Comparison of ENCODE assay signal across 1 cellular context in the genomic region with DNA sequence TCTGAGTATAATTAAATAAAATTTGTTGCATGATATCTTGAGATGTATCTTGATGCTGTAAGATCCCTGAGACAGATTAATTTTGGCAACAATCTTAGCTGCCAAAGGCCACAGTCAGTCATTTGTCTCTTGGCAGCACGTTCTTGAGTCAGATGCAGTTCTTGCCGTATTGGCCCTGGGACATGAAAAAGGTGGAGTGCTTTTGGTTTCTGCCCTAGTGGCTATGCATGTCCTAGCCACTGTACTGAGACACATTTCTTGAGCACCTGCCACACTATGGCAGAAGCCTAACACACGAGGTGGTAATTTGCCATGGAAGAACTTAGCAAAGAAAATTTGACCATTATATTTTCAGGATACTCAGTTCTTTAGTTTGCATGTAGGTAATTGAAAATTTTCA.
TF ChIP-seq lines count a peak whose summit lies in the region.

No MANE protein-coding gene starts in this region.

TF ChIP-seq in GM12878, 131 proteins besides CTCF, POLR2A, EP300 and RAD21 (continued from another document):
- TF ChIP-seq, protein P1, sequence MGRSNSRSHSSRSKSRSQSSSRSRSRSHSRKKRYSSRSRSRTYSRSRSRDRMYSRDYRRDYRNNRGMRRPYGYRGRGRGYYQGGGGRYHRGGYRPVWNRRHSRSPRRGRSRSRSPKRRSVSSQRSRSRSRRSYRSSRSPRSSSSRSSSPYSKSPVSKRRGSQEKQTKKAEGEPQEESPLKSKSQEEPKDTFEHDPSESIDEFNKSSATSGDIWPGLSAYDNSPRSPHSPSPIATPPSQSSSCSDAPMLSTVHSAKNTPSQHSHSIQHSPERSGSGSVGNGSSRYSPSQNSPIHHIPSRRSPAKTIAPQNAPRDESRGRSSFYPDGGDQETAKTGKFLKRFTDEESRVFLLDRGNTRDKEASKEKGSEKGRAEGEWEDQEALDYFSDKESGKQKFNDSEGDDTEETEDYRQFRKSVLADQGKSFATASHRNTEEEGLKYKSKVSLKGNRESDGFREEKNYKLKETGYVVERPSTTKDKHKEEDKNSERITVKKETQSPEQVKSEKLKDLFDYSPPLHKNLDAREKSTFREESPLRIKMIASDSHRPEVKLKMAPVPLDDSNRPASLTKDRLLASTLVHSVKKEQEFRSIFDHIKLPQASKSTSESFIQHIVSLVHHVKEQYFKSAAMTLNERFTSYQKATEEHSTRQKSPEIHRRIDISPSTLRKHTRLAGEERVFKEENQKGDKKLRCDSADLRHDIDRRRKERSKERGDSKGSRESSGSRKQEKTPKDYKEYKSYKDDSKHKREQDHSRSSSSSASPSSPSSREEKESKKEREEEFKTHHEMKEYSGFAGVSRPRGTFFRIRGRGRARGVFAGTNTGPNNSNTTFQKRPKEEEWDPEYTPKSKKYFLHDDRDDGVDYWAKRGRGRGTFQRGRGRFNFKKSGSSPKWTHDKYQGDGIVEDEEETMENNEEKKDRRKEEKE (IDR thresholded peaks at IDR 0.05), result no peak
- TF ChIP-seq ZNF384 (IDR thresholded peaks at IDR 0.05; ENCODE audit: borderline replicate concordance, low read depth, low read length), result no peak
- TF ChIP-seq POLR2AphosphoS5 (IDR thresholded peaks at IDR 0.05; ENCODE audit: low read length), result no peak
- TF ChIP-seq CBX3 (IDR thresholded peaks at IDR 0.05; ENCODE audit: borderline replicate concordance, low read depth), result no peak
- TF ChIP-seq MYB (IDR thresholded peaks at IDR 0.05; ENCODE audit: borderline replicate concordance, low read depth, low read length), result no peak
- TF ChIP-seq CBFB (IDR thresholded peaks at IDR 0.05; ENCODE audit: low read depth), result no peak
- TF ChIP-seq, protein P2, sequence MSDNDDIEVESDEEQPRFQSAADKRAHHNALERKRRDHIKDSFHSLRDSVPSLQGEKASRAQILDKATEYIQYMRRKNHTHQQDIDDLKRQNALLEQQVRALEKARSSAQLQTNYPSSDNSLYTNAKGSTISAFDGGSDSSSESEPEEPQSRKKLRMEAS (IDR thresholded peaks at IDR 0.05; ENCODE audit: low read depth, low read length), result no peak
- no peak for TF ChIP-seq NRF1 (conservative IDR thresholded peaks at IDR 0.05; ENCODE audit: low read depth, low read length)
- TF ChIP-seq, protein P3, sequence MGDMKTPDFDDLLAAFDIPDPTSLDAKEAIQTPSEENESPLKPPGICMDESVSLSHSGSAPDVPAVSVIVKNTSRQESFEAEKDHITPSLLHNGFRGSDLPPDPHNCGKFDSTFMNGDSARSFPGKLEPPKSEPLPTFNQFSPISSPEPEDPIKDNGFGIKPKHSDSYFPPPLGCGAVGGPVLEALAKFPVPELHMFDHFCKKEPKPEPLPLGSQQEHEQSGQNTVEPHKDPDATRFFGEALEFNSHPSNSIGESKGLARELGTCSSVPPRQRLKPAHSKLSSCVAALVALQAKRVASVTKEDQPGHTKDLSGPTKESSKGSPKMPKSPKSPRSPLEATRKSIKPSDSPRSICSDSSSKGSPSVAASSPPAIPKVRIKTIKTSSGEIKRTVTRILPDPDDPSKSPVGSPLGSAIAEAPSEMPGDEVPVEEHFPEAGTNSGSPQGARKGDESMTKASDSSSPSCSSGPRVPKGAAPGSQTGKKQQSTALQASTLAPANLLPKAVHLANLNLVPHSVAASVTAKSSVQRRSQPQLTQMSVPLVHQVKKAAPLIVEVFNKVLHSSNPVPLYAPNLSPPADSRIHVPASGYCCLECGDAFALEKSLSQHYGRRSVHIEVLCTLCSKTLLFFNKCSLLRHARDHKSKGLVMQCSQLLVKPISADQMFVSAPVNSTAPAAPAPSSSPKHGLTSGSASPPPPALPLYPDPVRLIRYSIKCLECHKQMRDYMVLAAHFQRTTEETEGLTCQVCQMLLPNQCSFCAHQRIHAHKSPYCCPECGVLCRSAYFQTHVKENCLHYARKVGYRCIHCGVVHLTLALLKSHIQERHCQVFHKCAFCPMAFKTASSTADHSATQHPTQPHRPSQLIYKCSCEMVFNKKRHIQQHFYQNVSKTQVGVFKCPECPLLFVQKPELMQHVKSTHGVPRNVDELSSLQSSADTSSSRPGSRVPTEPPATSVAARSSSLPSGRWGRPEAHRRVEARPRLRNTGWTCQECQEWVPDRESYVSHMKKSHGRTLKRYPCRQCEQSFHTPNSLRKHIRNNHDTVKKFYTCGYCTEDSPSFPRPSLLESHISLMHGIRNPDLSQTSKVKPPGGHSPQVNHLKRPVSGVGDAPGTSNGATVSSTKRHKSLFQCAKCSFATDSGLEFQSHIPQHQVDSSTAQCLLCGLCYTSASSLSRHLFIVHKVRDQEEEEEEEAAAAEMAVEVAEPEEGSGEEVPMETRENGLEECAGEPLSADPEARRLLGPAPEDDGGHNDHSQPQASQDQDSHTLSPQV (IDR thresholded peaks at IDR 0.05), result no peak
- TF ChIP-seq POU2F2 (IDR thresholded peaks at IDR 0.05; ENCODE audit: borderline replicate concordance, low read depth, low read length), result no peak
- TF ChIP-seq MTA3 (IDR thresholded peaks at IDR 0.05; ENCODE audit: borderline replicate concordance, low read length), result no peak
- no peak for TF ChIP-seq GATAD2B (conservative IDR thresholded peaks at IDR 0.05; ENCODE audit: low read depth)
